Comparison of ENCODE assay signal across 8 cellular contexts in the genomic region with DNA sequence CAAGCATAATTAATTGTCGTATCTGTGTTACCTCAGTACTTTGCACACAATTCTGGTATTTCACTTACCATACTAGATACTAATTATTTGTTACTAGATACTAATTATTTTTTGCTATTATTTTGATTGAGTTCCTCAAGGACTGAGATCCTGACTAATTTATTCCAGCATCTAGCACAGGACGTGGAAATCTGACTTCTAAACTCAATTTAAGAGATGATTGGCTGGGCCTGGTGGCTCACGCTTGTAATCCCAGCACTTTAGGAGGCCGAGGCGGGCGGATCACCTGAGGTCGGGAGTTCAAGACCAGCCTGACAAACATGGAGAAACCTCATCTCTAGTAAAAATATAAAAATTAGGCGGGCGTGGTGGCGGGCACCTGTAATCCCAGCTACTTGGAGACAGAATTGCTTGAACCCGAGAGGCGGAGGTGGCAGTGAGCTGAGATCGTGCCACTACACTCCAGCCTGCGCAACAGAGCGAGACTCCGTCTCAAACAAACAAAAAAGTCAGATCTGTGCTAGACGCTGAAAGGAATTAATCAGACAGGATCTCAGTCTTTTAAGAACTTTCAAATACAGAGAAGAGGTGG. TPM values are rescaled to one million over a fixed set of nuclear protein-coding genes. Genes with fewer than 3 reads are reported as not detected.
A peak's percentile ranks its signal among the peaks of the same experiment; 100 is the strongest.
DNase-seq lines count a peak whose midpoint lies in the region; ATAC-seq and TF ChIP-seq lines count a peak whose summit lies in the region.

No MANE protein-coding gene starts in this region.

- H2AFZ ChIP-seq in OCI-LY1 (ENCODE audit: low read length): peak overlapping the region; percentile 82; the same call in 1 of the 2 replicates
- peak overlapping the region; percentile 96 for H2AFZ ChIP-seq in neural progenitor cell (replicated peaks)

- H3K9me3 ChIP-seq in OCI-LY1 (ENCODE audit: low read length): no peaks in the 10 kb centered on the region
- no peaks in the 10 kb centered on the region for H3K9me3 ChIP-seq in duodenal mucosa (ENCODE audit: control insufficient read depth in 1 of 2, low read length in 2 of 2)
- H3K9me3 ChIP-seq in neural progenitor cell (ENCODE audit: low read depth): no peaks in the 10 kb centered on the region

- H3K79me2 ChIP-seq in OCI-LY1 (ENCODE audit: insufficient read depth, low read length) (peaks cover 13% of the 10 kb centered on the region), neural progenitor cell (ENCODE audit: low read depth) (peaks cover 7% of the 10 kb centered on the region)

- H3K9me2 ChIP-seq in OCI-LY1 (ENCODE audit: low read depth, low read length): no peaks in the 10 kb centered on the region

- H3K4me3 Mint-ChIP-seq in CD14-positive monocyte (peak overlapping the region; percentile 99 to 100), neural progenitor cell (peak overlapping the region; percentile 99)

- peak overlapping the region; percentile 95 for H3K27ac ChIP-seq in OCI-LY1 (ENCODE audit: low read depth, low read length, poor library complexity, severe bottlenecking)
- peak overlapping the region; percentile 92 for H3K27ac ChIP-seq in duodenal mucosa (ENCODE audit: low read depth, low read length)
- H3K27ac ChIP-seq in neural progenitor cell: peak overlapping the region; percentile 90

- H3K27me3 Mint-ChIP-seq in CD14-positive monocyte (ENCODE audit: low read depth in 3 of 3) (peaks cover 1 to 2% (median 2%) of the 10 kb centered on the region in 3 donors), neural progenitor cell (ENCODE audit: insufficient read depth, low read depth) (peaks cover 4% of the 10 kb centered on the region)

- H3K4me2 ChIP-seq in OCI-LY1 (ENCODE audit: low read length): peak overlapping the region; percentile 94
- H3K4me2 ChIP-seq in neural progenitor cell: peak overlapping the region; percentile 92

- H3K27me3 ChIP-seq in OCI-LY1 (ENCODE audit: insufficient read depth, low read length) (no peaks in the 10 kb centered on the region), duodenal mucosa (ENCODE audit: control insufficient read depth in 1 of 2, insufficient read depth in 2 of 2, low read length in 2 of 2) (no peaks in the 10 kb centered on the region), neural progenitor cell (no peaks in the 10 kb centered on the region)

- no peaks in the 10 kb centered on the region for H3K9me3 Mint-ChIP-seq in CD14-positive monocyte
- H3K9me3 Mint-ChIP-seq in neural progenitor cell: no peaks in the 10 kb centered on the region

- H3K4me1 Mint-ChIP-seq in CD14-positive monocyte: peaks cover 6% of the 10 kb centered on the region
- H3K4me1 Mint-ChIP-seq in neural progenitor cell: peaks cover 11% of the 10 kb centered on the region

- TF ChIP-seq CTCF in CD14-positive monocyte (IDR thresholded peaks at IDR 0.05) (no peak), OCI-LY1 (IDR thresholded peaks at IDR 0.05; ENCODE audit: low read length) (no peak), neural progenitor cell (IDR thresholded peaks at IDR 0.05) (no peak)

- DNase-seq in CD14-positive monocyte (ENCODE audit: low spot score) (no peak), neural progenitor cell (ENCODE audit: low spot score) (no peak), epidermal melanocyte (ENCODE audit: insufficient read length, low spot score) (no peak), glomerular visceral epithelial cell (ENCODE audit: extremely low spot score) (no peak), COR-L47 (lab: John Stamatoyannopoulos, UW) (no peak)

- intact Hi-C loops in CD14-positive monocyte (cut with micrococcal nuclease): loop anchor here in 1 of 2 donors (5.0 kb wide), 1 partner anchor 35 kb away; no protein-coding TSS in a partner anchor

- peak overlapping the region; percentile 89 to 98 (median 98) for H3K27ac Mint-ChIP-seq in CD14-positive monocyte
- peak overlapping the region; percentile 100 for H3K27ac Mint-ChIP-seq in neural progenitor cell

- H3K4me3 ChIP-seq in OCI-LY1 (ENCODE audit: low read depth, low read length, poor library complexity, severe bottlenecking): peak overlapping the region; percentile 79
- peak overlapping the region; percentile 86 to 90 for H3K4me3 ChIP-seq in duodenal mucosa (ENCODE audit: low read depth in 1 of 2, low read length in 2 of 2)
- peak overlapping the region; percentile 73 for H3K4me3 ChIP-seq in neural progenitor cell

- H3K4me1 ChIP-seq in OCI-LY1 (ENCODE audit: insufficient read depth, low read length, severe bottlenecking): peaks cover 28% of the 10 kb centered on the region
- H3K4me1 ChIP-seq in duodenal mucosa (ENCODE audit: control insufficient read depth in 1 of 2, insufficient read depth in 2 of 2, low read length in 2 of 2): peaks cover 20 to 26% of the 10 kb centered on the region in 2 donors
- H3K4me1 ChIP-seq in neural progenitor cell: peaks cover 6% of the 10 kb centered on the region

- H3K9ac ChIP-seq in OCI-LY1 (ENCODE audit: low read length) (peak overlapping the region; percentile 89), duodenal mucosa (ENCODE audit: low read depth in 1 of 2, low read length in 2 of 2) (peak overlapping the region; percentile 83 to 88), neural progenitor cell (peak overlapping the region; percentile 81)

- peaks cover 7% of the 10 kb centered on the region; the same call in 1 of the 2 replicates for H3K36me3 ChIP-seq in OCI-LY1 (ENCODE audit: insufficient read depth, low read length)
- H3K36me3 ChIP-seq in duodenal mucosa (ENCODE audit: control insufficient read depth in 1 of 2, insufficient read depth in 2 of 2, low read length in 2 of 2): no peaks in the 10 kb centered on the region
- H3K36me3 ChIP-seq in neural progenitor cell: no peaks in the 10 kb centered on the region

- no peaks in the 10 kb centered on the region for H4K20me1 ChIP-seq in OCI-LY1 (ENCODE audit: insufficient read depth, low read length)
- no peaks in the 10 kb centered on the region for H4K20me1 ChIP-seq in neural progenitor cell (ENCODE audit: low read depth)

- H3F3A ChIP-seq in OCI-LY1 (ENCODE audit: insufficient read depth, low read length): no peaks in the 10 kb centered on the region
- H3F3A ChIP-seq in neural progenitor cell (ENCODE audit: low read depth): peaks cover 22% of the 10 kb centered on the region

- H3K36me3 Mint-ChIP-seq in CD14-positive monocyte: peaks cover 0 to 3% of the 10 kb centered on the region in 2 donors
- H3K36me3 Mint-ChIP-seq in neural progenitor cell: peaks cover 1% of the 10 kb centered on the region

- no peak for ATAC-seq in GM21825 (IDR thresholded peaks at IDR 0.05; ENCODE audit: unreplicated experiment)

RNA-seq across cellular contexts. Expression of a gene that starts 0.5 kb away (rescaled TPM):
- 10 to 100 TPM; 42.9 to 43.1 TPM for polyA plus RNA-seq in CD14-positive monocyte
- 21.0 and 27.2 TPM in 2 replicates for total RNA-seq in neural progenitor cell (ENCODE audit: low replicate concordance)

RNA-seq across cellular contexts. Expression of a gene that starts 26.3 kb away (rescaled TPM):
- polyA plus RNA-seq in CD14-positive monocyte: 10 to 100 TPM; 78.6 to 91.3 TPM
- 54.7 and 58.7 TPM in 2 replicates for total RNA-seq in neural progenitor cell (ENCODE audit: low replicate concordance)
